Comparison of ENCODE assay signal across 1 cellular context in genomic region chr19:18293642-18294466, GRCh38.
TF ChIP-seq lines count a peak whose summit lies in the region.

No MANE protein-coding gene starts in this region.

TF ChIP-seq in endothelial cell of umbilical vein, 7 proteins besides CTCF, POLR2A, EP300 and RAD21:
- TF ChIP-seq JUN (IDR thresholded peaks at IDR 0.05; ENCODE audit: borderline replicate concordance, insufficient read depth, insufficient read length, low read depth) (no peak), POLR2AphosphoS5 (IDR thresholded peaks at IDR 0.05; ENCODE audit: insufficient read depth, low read depth, low read length) (no peak), MAX (IDR thresholded peaks at IDR 0.05; ENCODE audit: insufficient read depth, insufficient read length) (no peak), FOS (IDR thresholded peaks at IDR 0.05; ENCODE audit: borderline replicate concordance, insufficient read depth, low read length) (no peak), EZH2 (IDR thresholded peaks at IDR 0.05; ENCODE audit: borderline replicate concordance, low read depth, low read length, severe bottlenecking) (no peak), MYC (IDR thresholded peaks at IDR 0.05; ENCODE audit: low read depth, low read length) (no peak), GATA2 (IDR thresholded peaks at IDR 0.05; ENCODE audit: insufficient read depth, insufficient read length, low read depth, low read length) (no peak)
